8 cellular contexts compared by ENCODE assay signal in genomic region chr21:33374080-33374873, GRCh38. TPM values are rescaled to one million over a fixed set of nuclear protein-coding genes. Genes with fewer than 3 reads are reported as not detected.
A peak's percentile ranks its signal among the peaks of the same experiment; 100 is the strongest.
DNase-seq lines count a peak whose midpoint lies in the region; ATAC-seq, FAIRE-seq and TF ChIP-seq lines count a peak whose summit lies in the region.

No MANE protein-coding gene starts in this region.

- H2AFZ ChIP-seq in SK-N-SH (ENCODE audit: low read depth), result no peak overlapping the region; the same call in 1 of the 2 replicates
- no peak overlapping the region; the same call in 1 of the 2 replicates for H2AFZ ChIP-seq in K562 (ENCODE audit: low read depth, low read length)
- peak overlapping the region; percentile 45 for H2AFZ ChIP-seq in keratinocyte (ENCODE audit: control insufficient read depth, low read length)

- BruUV-seq in K562 (replicated peaks; lab: Mats Ljungman, UMichigan), result no TSS peak

- peaks cover 4 to 6% of the 10 kb centered on the region in 2 donors for H3K36me3 Mint-ChIP-seq in stimulated activated naive B cell treated with anti-CD40 and anti-IgM and Interleukin-4, amounts not matched to agents 10 μg/mL and 1 μg/mL and 100 μg/mL, for 72 hours

- no peaks in the 10 kb centered on the region for H3K9me2 ChIP-seq in SK-N-SH

- intact Hi-C loops in K562 (cut with micrococcal nuclease), result loop anchor here (1.0 to 10.0 kb wide), 3 partner anchors 71 to 539 kb away; no protein-coding TSS in a partner anchor

- H3K4me3 ChIP-seq in SK-N-SH (ENCODE audit: low read depth in 2 of 2, low read length in 1 of 2) (no peak overlapping the region), K562 (no peak overlapping the region), keratinocyte (ENCODE audit: control insufficient read depth in 2 of 3, extremely low read depth in 1 of 3, insufficient read depth in 2 of 3, low read depth in 1 of 3, low read length in 3 of 3) (no peak overlapping the region)

- peak; percentile 13 for DNase-seq in NCI-H1436 (lab: John Stamatoyannopoulos, UW)
- no peak for DNase-seq in NCI-H1436 treated with DMSO at 0.1 percent for 48 hours (lab: John Stamatoyannopoulos, UW)
- peak; percentile 45 for DNase-seq in SK-N-SH
- peak in 3 of 4 experiments; percentile 36 to 77 (median 55) for DNase-seq in K562 (ENCODE audit: extremely low read depth in 1 of 4, low spot score in 3 of 4)
- DNase-seq in keratinocyte (ENCODE audit: low read depth, low spot score), result no peak
- DNase-seq in stimulated activated naive B cell treated with anti-CD40 and anti-IgM and Interleukin-4, amounts not matched to agents 10 μg/mL and 1 μg/mL and 100 μg/mL, for 72 hours, result peak; percentile 26

- WGBS in SK-N-SH (ENCODE audit: low lambda C conversion rate), result 38% methylated on average over 4 of the region's 4 CpGs
- WGBS in K562 (ENCODE audit: insufficient coverage, low coverage, missing lambda C conversion rate), result 8% methylated on average over 4 of the region's 4 CpGs

- H3K27ac ChIP-seq in SK-N-SH (ENCODE audit: low read depth in 2 of 2, low read length in 1 of 2), result peak overlapping the region in 1 of 2 experiments; percentile 44; a peak in 1 of 4 replicates
- no peak overlapping the region for H3K27ac ChIP-seq in K562 (ENCODE audit: extremely low read depth, low read depth, low read length)
- H3K27ac ChIP-seq in keratinocyte (ENCODE audit: control insufficient read depth, insufficient read depth, low read length), result no peak overlapping the region

- TF ChIP-seq RAD21 in Ishikawa (IDR thresholded peaks at IDR 0.05; ENCODE audit: low read depth), result peak; percentile 89
- peak; percentile 73 for TF ChIP-seq RAD21 in SK-N-SH (IDR thresholded peaks at IDR 0.05; ENCODE audit: low read length)
- peak; percentile 95 to 96 for TF ChIP-seq RAD21 in K562 (CRISPR knock-in tag; conservative IDR thresholded peaks at IDR 0.05 in 1 of 2, IDR thresholded peaks at IDR 0.05 in 1 of 2)

- TF ChIP-seq POLR2A in K562 (conservative IDR thresholded peaks at IDR 0.05), result no peak

- POLR2A ChIA-PET in SK-N-SH (lab: Yijun Ruan, JAX) (no interaction called here), K562 (lab: Yijun Ruan, JAX) (interaction anchor here (0.7 kb wide), 1 partner anchor 210 kb away, joined by 3 read pairs; no protein-coding TSS in a partner anchor)

- peaks cover 9% of the 10 kb centered on the region for H3F3A ChIP-seq in SK-N-SH (replicated peaks; ENCODE audit: insufficient read depth)

- H3K4me2 ChIP-seq in SK-N-SH (no peak overlapping the region; the same call in 1 of the 2 replicates), K562 (ENCODE audit: insufficient read depth, low read length) (no peak overlapping the region), keratinocyte (ENCODE audit: control insufficient read depth, extremely low read depth, insufficient read depth, low read depth, low read length) (no peak overlapping the region)

- in situ Hi-C loops in K562 (cut with MboI), result no loop called here

- CTCF ChIA-PET in SK-N-SH (lab: Yijun Ruan, JAX), result interaction anchor here (1.3 to 4.5 kb wide), 2 partner anchors 13 to 174 kb away, joined by 3 to 16 read pairs; no protein-coding TSS in a partner anchor
- CTCF ChIA-PET in K562 (lab: Yijun Ruan, JAX; ENCODE audit: low intra/inter-chr PET ratio), result interaction anchor here (0.6 to 3.1 kb wide), 5 partner anchors 13 to 521 kb away, joined by 3 to 47 read pairs (median 4); no protein-coding TSS in a partner anchor

- H3K9me3 Mint-ChIP-seq in stimulated activated naive B cell treated with anti-CD40 and anti-IgM and Interleukin-4, amounts not matched to agents 10 μg/mL and 1 μg/mL and 100 μg/mL, for 72 hours, result peaks cover 5 to 9% of the 10 kb centered on the region in 2 donors

- no peaks in the 10 kb centered on the region for H3K27me3 Mint-ChIP-seq in stimulated activated naive B cell treated with anti-CD40 and anti-IgM and Interleukin-4, amounts not matched to agents 10 μg/mL and 1 μg/mL and 100 μg/mL, for 72 hours

- FAIRE-seq in K562 (lab: Jason Lieb, UNC) (peak; percentile 82), keratinocyte (lab: Jason Lieb, UNC) (no peak)

- H4K20me1 ChIP-seq in SK-N-SH (ENCODE audit: insufficient read depth), result no peaks in the 10 kb centered on the region
- H4K20me1 ChIP-seq in K562 (replicated peaks; ENCODE audit: control insufficient read depth, insufficient read depth, low read length), result no peaks in the 10 kb centered on the region
- no peaks in the 10 kb centered on the region for H4K20me1 ChIP-seq in keratinocyte (ENCODE audit: control insufficient read depth, extremely low read depth, insufficient read depth, low read length)

- no peaks in the 10 kb centered on the region for H3K9me3 ChIP-seq in SK-N-SH
- no peaks in the 10 kb centered on the region for H3K9me3 ChIP-seq in K562 (replicated peaks; ENCODE audit: control insufficient read depth, insufficient read depth, low read depth, low read length)
- peaks cover 3% of the 10 kb centered on the region for H3K9me3 ChIP-seq in keratinocyte (ENCODE audit: control insufficient read depth, low read depth, low read length)

- no peaks in the 10 kb centered on the region for H3K36me3 ChIP-seq in SK-N-SH (replicated peaks in 1 of 2; ENCODE audit: control insufficient read depth in 1 of 2, insufficient read depth in 2 of 2, low read length in 1 of 2)
- no peaks in the 10 kb centered on the region for H3K36me3 ChIP-seq in K562 (ENCODE audit: control insufficient read depth, insufficient read depth, low read length)
- H3K36me3 ChIP-seq in keratinocyte (ENCODE audit: control insufficient read depth in 2 of 2, extremely low read depth in 1 of 2, insufficient read depth in 2 of 2, low read length in 2 of 2), result no peaks in the 10 kb centered on the region

- no peaks in the 10 kb centered on the region for H3K9me1 ChIP-seq in K562 (ENCODE audit: control insufficient read depth, insufficient read depth, low read length)
- H3K9me1 ChIP-seq in keratinocyte (ENCODE audit: control insufficient read depth, extremely low read depth, insufficient read depth, low read length), result no peaks in the 10 kb centered on the region

- TF ChIP-seq EP300 in Ishikawa (IDR thresholded peaks at IDR 0.05; ENCODE audit: borderline replicate concordance), result no peak
- TF ChIP-seq EP300 in SK-N-SH (IDR thresholded peaks at IDR 0.05; ENCODE audit: borderline replicate concordance in 1 of 2, low read depth in 1 of 2, low read length in 1 of 2), result no peak
- no peak for TF ChIP-seq EP300 in K562 (IDR thresholded peaks at IDR 0.05; ENCODE audit: low read length)

- peak; percentile 94 for ATAC-seq in K562
- peak; percentile 83 to 88 for ATAC-seq in stimulated activated naive B cell treated with anti-CD40 and anti-IgM and Interleukin-4, amounts not matched to agents 10 μg/mL and 1 μg/mL and 100 μg/mL, for 72 hours (replicated peaks)
- no peak for ATAC-seq in GM21717 (IDR thresholded peaks at IDR 0.05; ENCODE audit: unreplicated experiment)

- dilution Hi-C loops in keratinocyte (cut with MboI; ENCODE audit: extremely low pct_ligation_motif_present, low sequenced_read_pairs), result no loop called here

- TF ChIP-seq CTCF in SK-N-SH (IDR thresholded peaks at IDR 0.05), result peak; percentile 64
- TF ChIP-seq CTCF in K562 (IDR thresholded peaks at IDR 0.05 in 2 of 3, conservative IDR thresholded peaks at IDR 0.05 in 1 of 3; ENCODE audit: insufficient read depth in 2 of 3, low read depth in 1 of 3, low read length in 3 of 3), result peak; percentile 75 to 96 (median 84); a peak in 5 of 6 replicates
- peak; percentile 40 to 81 (median 59) for TF ChIP-seq CTCF in keratinocyte (optimal IDR thresholded peaks at IDR 0.05 in 1 of 3, IDR thresholded peaks at IDR 0.05 in 1 of 3, conservative IDR thresholded peaks at IDR 0.05 in 1 of 3; ENCODE audit: extremely low read depth in 1 of 3, insufficient read depth in 2 of 3, low read length in 3 of 3)

- no peaks in the 10 kb centered on the region for H3K27me3 ChIP-seq in SK-N-SH (ENCODE audit: insufficient read depth)
- peaks cover 6 to 14% of the 10 kb centered on the region in 2 experiments; a peak in 2 of 5 replicates for H3K27me3 ChIP-seq in K562 (ENCODE audit: control insufficient read depth in 2 of 2, insufficient read depth in 2 of 2, low read length in 2 of 2)
- H3K27me3 ChIP-seq in keratinocyte (ENCODE audit: control insufficient read depth, extremely low read depth, insufficient read depth, low read length), result no peaks in the 10 kb centered on the region

- peaks cover 42 to 79% of the 10 kb centered on the region in 2 donors for H3K4me1 Mint-ChIP-seq in stimulated activated naive B cell treated with anti-CD40 and anti-IgM and Interleukin-4, amounts not matched to agents 10 μg/mL and 1 μg/mL and 100 μg/mL, for 72 hours

- peak overlapping the region; percentile 81 for H3K27ac Mint-ChIP-seq in stimulated activated naive B cell treated with anti-CD40 and anti-IgM and Interleukin-4, amounts not matched to agents 10 μg/mL and 1 μg/mL and 100 μg/mL, for 72 hours

- H3K79me2 ChIP-seq in SK-N-SH (ENCODE audit: insufficient read depth) (no peaks in the 10 kb centered on the region), K562 (ENCODE audit: control insufficient read depth, insufficient read depth, low read length) (no peaks in the 10 kb centered on the region), keratinocyte (ENCODE audit: control insufficient read depth, insufficient read depth, low read length) (no peaks in the 10 kb centered on the region)

- no peak overlapping the region for H3K9ac ChIP-seq in SK-N-SH
- H3K9ac ChIP-seq in K562 (ENCODE audit: insufficient read depth in 1 of 2, low read depth in 2 of 2, low read length in 2 of 2), result no peak overlapping the region
- no peak overlapping the region for H3K9ac ChIP-seq in keratinocyte (ENCODE audit: control insufficient read depth, extremely low read depth, insufficient read depth, low read length)

- H3K4me1 ChIP-seq in SK-N-SH (ENCODE audit: control insufficient read depth in 1 of 2, insufficient read depth in 2 of 2, low read depth in 1 of 2, low read length in 1 of 2) (peaks cover 0 to 10% of the 10 kb centered on the region in 2 experiments; a peak in 1 of 4 replicates), K562 (replicated peaks in 1 of 2; ENCODE audit: control insufficient read depth in 2 of 2, insufficient read depth in 2 of 2, low read length in 2 of 2) (no peaks in the 10 kb centered on the region; a peak in 1 of 5 replicates), keratinocyte (ENCODE audit: control insufficient read depth, extremely low read depth, insufficient read depth, low read length) (peaks cover 15% of the 10 kb centered on the region)

- H3K4me3 Mint-ChIP-seq in stimulated activated naive B cell treated with anti-CD40 and anti-IgM and Interleukin-4, amounts not matched to agents 10 μg/mL and 1 μg/mL and 100 μg/mL, for 72 hours, result peak overlapping the region; percentile 41 to 68

RNA-seq across cellular contexts. Expression of gene IFNGR2, which starts 28.9 kb away (rescaled TPM):
- polyA plus RNA-seq in SK-N-SH (2012; rRNA removed), result 92.4 and 126 TPM in 2 replicates
- 112 and 115 TPM in 2 replicates for polyA plus RNA-seq in SK-N-SH (2012; cell fraction: cytosol; rRNA removed)
- polyA plus RNA-seq in SK-N-SH (2012; cell fraction: nucleus; rRNA removed), result 30.8 and 42.8 TPM in 2 replicates
- total RNA-seq in K562 (2011; cell fraction: chromatin; rRNA removed; ENCODE audit: low replicate concordance), result 16.2 and 26.5 TPM in 2 replicates
- total RNA-seq in K562 (2011; cell fraction: nucleolus; rRNA removed), result 28.2 and 28.3 TPM in 2 replicates
- 31.7 and 44.8 TPM in 2 replicates for total RNA-seq in K562 (2011; cell fraction: nucleoplasm; rRNA removed)
- 19.4 and 24.2 TPM in 2 replicates for total RNA-seq in K562 (2014; rRNA removed)
- total RNA-seq in K562 (2014; rRNA removed; fragmentation: Illumina TruSeq; extraction: Trizol), result 28.5 and 31.3 TPM in 2 replicates
- 31.3 and 36.8 TPM in 2 replicates for total RNA-seq in K562 (2015; rRNA removed; fragmentation: Illumina TruSeq; extraction: Trizol)
- 28.5 and 29.5 TPM in 2 replicates for total RNA-seq in K562 (2021)
- 58.0 and 81.8 TPM in 2 replicates for polyA plus RNA-seq in K562 (2011; rRNA removed)
- 45.1 and 64.7 TPM in 2 replicates for polyA plus RNA-seq in K562 (2011; cell fraction: cytosol; rRNA removed)
- polyA plus RNA-seq in K562 (2011; cell fraction: nucleus; rRNA removed), result 34.8 and 50.8 TPM in 2 replicates
- polyA plus RNA-seq in K562 (2012), result 24.4 and 31.8 TPM in 2 replicates
- polyA plus RNA-seq in K562 (2014; fragmentation: Illumina TruSeq; extraction: Trizol), result 35.4 and 44.8 TPM in 2 replicates
- 1 to 10 TPM; 6.7 to 8.4 TPM for polyA plus RNA-seq in K562 (2014; fragmentation: Nextera tagmentation; extraction: Ambion mirVana)
- 27.8 and 32.9 TPM in 2 replicates for polyA plus RNA-seq in K562 (2014; rRNA removed)
- polyA minus RNA-seq in K562 (2011; rRNA and poly(A)+ RNA removed), result 43.8 and 53.1 TPM in 2 replicates
- 26.9 and 27.4 TPM in 2 replicates for polyA minus RNA-seq in K562 (2011; cell fraction: cytosol; rRNA and poly(A)+ RNA removed)
- polyA minus RNA-seq in K562 (2011; cell fraction: nucleus; rRNA and poly(A)+ RNA removed), result 13.1 and 19.8 TPM in 2 replicates
- 89.5 to 102 TPM (median 94.3 TPM) in 3 replicates for polyA plus RNA-seq in keratinocyte
- polyA plus RNA-seq in keratinocyte (2011; ENCODE audit: low read depth), result 46.2 TPM
- 74.7 and 115 TPM in 2 replicates for polyA plus RNA-seq in keratinocyte (2011; cell fraction: cytosol; rRNA removed)
- 47.4 and 54.2 TPM in 2 replicates for polyA plus RNA-seq in keratinocyte (2011; cell fraction: nucleus; rRNA removed)
- 53.2 and 71.8 TPM in 2 replicates for polyA plus RNA-seq in keratinocyte (2012; ENCODE audit: low replicate concordance)
- polyA minus RNA-seq in keratinocyte, result 73.7 to 112 TPM (median 83.4 TPM) in 3 replicates
- 72.5 TPM for polyA minus RNA-seq in keratinocyte (2011; cell fraction: cytosol; rRNA and poly(A)+ RNA removed)
- polyA minus RNA-seq in keratinocyte (2011; cell fraction: nucleus; rRNA and poly(A)+ RNA removed), result 18.8 and 33.4 TPM in 2 replicates

RNA-seq across cellular contexts. Expression of gene IFNAR1, which starts 49.5 kb away (rescaled TPM):
- polyA plus RNA-seq in SK-N-SH (2012; rRNA removed) (7.9 and 12.2 TPM in 2 replicates), K562 (2011; rRNA removed) (10.4 and 10.8 TPM in 2 replicates), K562 (2014; fragmentation: Illumina TruSeq; extraction: Trizol) (17.2 and 20.9 TPM in 2 replicates), K562 (2014; fragmentation: Nextera tagmentation; extraction: Ambion mirVana) (10 to 100 TPM; 27.4 to 31.8 TPM), K562 (2014; rRNA removed) (11.0 and 14.8 TPM in 2 replicates), keratinocyte (7.9 to 18.8 TPM (median 12.6 TPM) in 3 replicates)
- 14.6 and 17.7 TPM in 2 replicates for polyA plus RNA-seq in SK-N-SH (2012; cell fraction: cytosol; rRNA removed)
- 2.5 and 5.2 TPM in 2 replicates for polyA plus RNA-seq in SK-N-SH (2012; cell fraction: nucleus; rRNA removed)
- 7.7 and 20.5 TPM in 2 replicates for total RNA-seq in K562 (2011; cell fraction: chromatin; rRNA removed; ENCODE audit: low replicate concordance)
- total RNA-seq in K562 (2011; cell fraction: nucleolus; rRNA removed), result 8.7 and 11.3 TPM in 2 replicates
- total RNA-seq in K562 (2011; cell fraction: nucleoplasm; rRNA removed), result 13.3 and 24.0 TPM in 2 replicates
- total RNA-seq in K562 (2014; rRNA removed) (8.6 TPM in 2 replicates), K562 (2014; rRNA removed; fragmentation: Illumina TruSeq; extraction: Trizol) (11.5 and 13.7 TPM in 2 replicates), K562 (2015; rRNA removed; fragmentation: Illumina TruSeq; extraction: Trizol) (10.2 and 12.7 TPM in 2 replicates), K562 (2021) (23.7 and 24.2 TPM in 2 replicates)
- polyA plus RNA-seq in K562 (2011; cell fraction: cytosol; rRNA removed), result 5.4 and 10.1 TPM in 2 replicates
- 2.8 and 3.5 TPM in 2 replicates for polyA plus RNA-seq in K562 (2011; cell fraction: nucleus; rRNA removed)
- 20.0 and 32.3 TPM in 2 replicates for polyA plus RNA-seq in K562 (2012)
- polyA minus RNA-seq in K562 (2011; rRNA and poly(A)+ RNA removed), result 21.6 and 28.4 TPM in 2 replicates
- polyA minus RNA-seq in K562 (2011; cell fraction: cytosol; rRNA and poly(A)+ RNA removed), result 10.5 and 11.9 TPM in 2 replicates
- polyA minus RNA-seq in K562 (2011; cell fraction: nucleus; rRNA and poly(A)+ RNA removed), result 6.2 and 12.8 TPM in 2 replicates
- polyA plus RNA-seq in keratinocyte (2011; ENCODE audit: low read depth), result 14.0 TPM
- polyA plus RNA-seq in keratinocyte (2011; cell fraction: cytosol; rRNA removed), result 8.4 and 14.1 TPM in 2 replicates
- polyA plus RNA-seq in keratinocyte (2011; cell fraction: nucleus; rRNA removed), result 10.0 and 13.0 TPM in 2 replicates
- 17.4 and 24.1 TPM in 2 replicates for polyA plus RNA-seq in keratinocyte (2012; ENCODE audit: low replicate concordance)
- 6.7 to 18.2 TPM (median 15.2 TPM) in 3 replicates for polyA minus RNA-seq in keratinocyte
- polyA minus RNA-seq in keratinocyte (2011; cell fraction: cytosol; rRNA and poly(A)+ RNA removed), result 26.3 TPM
- polyA minus RNA-seq in keratinocyte (2011; cell fraction: nucleus; rRNA and poly(A)+ RNA removed), result 12.3 and 22.5 TPM in 2 replicates

Comparison
In these comparisons a context has a peak if more than half of its experiments do, and no peak if none do; other contexts are left out.
1. DNase-seq: peak in NCI-H1436 (single experiment), SK-N-SH (single experiment), K562 (3 of 4) and stimulated activated naive B cell treated with anti-CD40 and anti-IgM and Interleukin-4, amounts not matched to agents 10 μg/mL and 1 μg/mL and 100 μg/mL, for 72 hours (single experiment); none in NCI-H1436 treated with DMSO at 0.1 percent for 48 hours (single experiment) and keratinocyte (single experiment).
2. Peak in every context shown above with its lines, with median percentiles within 50 percentile points of each other: CTCF ChIP-seq.